In genomic region chr6:129694036-129694435, GRCh38 we compare ENCODE assay signal across 17 cellular contexts.
"Had no signal": no experiment of that assay in that cellular context is flagged by ENCODE, and none has a peak within 500 bp of the region (broad histone marks: within the 10 kb centered on the region; RNA-seq: fewer than 3 reads in every experiment).

No MANE protein-coding gene starts in this region.

- H3K4me1 ChIP-seq: testis had no signal

- DNase-seq: activated CD4-positive, alpha-beta T cell treated with anti-CD3 and anti-CD28 coated beads, Interleukin-2, amount 10 ng/mL, durations not matched to agents 7 days and 5 days; activated CD8-positive, alpha-beta memory T cell treated with anti-CD3 and anti-CD28 coated beads for 24 hours; activated effector memory CD4-positive, alpha-beta T cell treated with anti-CD3 and anti-CD28 coated beads, Interleukin-2, amount 50 U/mL, for 16 hours; activated naive CD4-positive, alpha-beta T cell treated with anti-CD3 and anti-CD28 coated beads, Interleukin-2, amount 50 U/mL, for 16 hours; activated T-cell treated with anti-CD3 and anti-CD28 coated beads, Interleukin-2, amount 50 U/mL, for 72 hours; colonic mucosa; effector CD4-positive, alpha-beta T cell; heart right ventricle; stimulated activated CD4-positive, alpha-beta T cell treated with anti-CD3 and anti-CD28 coated beads, Interleukin-4, amount 100 ng/mL, for 24 hours; T-helper 9 cell; testis had no signal

- H3K27ac ChIP-seq: colonic mucosa, neutrophil, parathyroid adenoma, testis had no signal

- H3K9me3 ChIP-seq: ascending aorta, colonic mucosa, heart right ventricle, neutrophil, testis had no signal

- H3K36me3 ChIP-seq: ascending aorta, colonic mucosa, heart right ventricle, neutrophil had no signal

- ATAC-seq: activated T-cell treated with anti-CD3 and anti-CD28 coated beads, Interleukin-2, amount 50 U/mL, for 72 hours; heart right ventricle; natural killer cell treated with Interleukin-12 subunit alpha and Interleukin-12 subunit beta and Interleukin-15 and Interleukin-18, amount 100 ng/mL, for 72 hours; sciatic nerve; stimulated activated memory B cell treated with anti-CD40 and anti-IgM and Interleukin-4, amounts not matched to agents 10 μg/mL and 1 μg/mL and 100 μg/mL, for 72 hours had no signal

- H3K4me3 ChIP-seq: ascending aorta, colonic mucosa, heart right ventricle, testis had no signal

- H2AFZ ChIP-seq: parathyroid adenoma had no signal

- H3K27me3 ChIP-seq: ascending aorta, colonic mucosa, heart right ventricle, neutrophil, testis had no signal
